Comparison of ENCODE assay signal across 13 cellular contexts in genomic region chr21:33301632-33302002, GRCh38. TPM values are rescaled to one million over a fixed set of nuclear protein-coding genes. Genes with fewer than 3 reads are reported as not detected.
DNase-seq lines count a peak whose midpoint lies in the region; ATAC-seq and TF ChIP-seq lines count a peak whose summit lies in the region.
"Had no signal": no experiment of that assay in that cellular context is flagged by ENCODE, and none has a peak within 500 bp of the region (broad histone marks: within the 10 kb centered on the region; RNA-seq: fewer than 3 reads in every experiment).

No MANE protein-coding gene starts in this region.

- H2AFZ ChIP-seq in mesenchymal stem cell (ENCODE audit: low read depth, low read length): no peak overlapping the region

- no peak overlapping the region for H3K23ac ChIP-seq in mesenchymal stem cell (ENCODE audit: low read length in 2 of 2)

- TF ChIP-seq POLR2A in testis (IDR thresholded peaks at IDR 0.05): no peak

- DNase-seq in activated CD4-positive, alpha-beta T cell treated with anti-CD3 and anti-CD28 coated beads, Interleukin-2, amount 10 ng/mL, durations not matched to agents 24 days and 14 days: no peak
- DNase-seq in activated CD4-positive, alpha-beta T cell treated with anti-CD3 and anti-CD28 coated beads for 48 hours: no peak
- DNase-seq in activated T-helper 2 cell treated with anti-CD3 and anti-CD28 coated beads, Interferon-gamma antibody, Interleukin-2, Interleukin-4, amounts not matched to agents 10 μg/mL and 5 μg/mL and 100 μg/mL, durations not matched to agents 14 hours and 24 hours and 36 hours (ENCODE audit: low spot score): no peak
- no peak for DNase-seq in mesenchymal stem cell
- no peak for DNase-seq in testis
- no peak for DNase-seq in OCI-M2 (lab: John Stamatoyannopoulos, UW; ENCODE audit: unreplicated experiment)
- DNase-seq: activated T-cell treated with anti-CD3 and anti-CD28 coated beads, Interleukin-2, amount 50 U/mL, for 72 hours; stimulated activated CD8-positive, alpha-beta memory T cell treated with anti-CD3 and anti-CD28 coated beads, Interleukin-4, amount 100 ng/mL, for 48 hours; WERI-Rb-1 had no signal

- no peaks in the 10 kb centered on the region for H3K4me1 ChIP-seq in mesenchymal stem cell (ENCODE audit: control insufficient read depth, insufficient read depth, low read depth, low read length)
- peaks cover 16% of the 10 kb centered on the region for H3K4me1 ChIP-seq in testis
- H3K4me1 ChIP-seq: A549 had no signal

- H3K14ac ChIP-seq in mesenchymal stem cell (ENCODE audit: low read length in 2 of 2): no peak overlapping the region

- no peak overlapping the region for H3K4ac ChIP-seq in mesenchymal stem cell (ENCODE audit: low read depth in 1 of 2, low read length in 2 of 2)

- ATAC-seq in GM21619 (IDR thresholded peaks at IDR 0.05; ENCODE audit: unreplicated experiment): no peak
- ATAC-seq in HG03520 (IDR thresholded peaks at IDR 0.05; ENCODE audit: unreplicated experiment): no peak
- ATAC-seq: A549; activated T-cell treated with anti-CD3 and anti-CD28 coated beads, Interleukin-2, amount 50 U/mL, for 72 hours; Panc1 had no signal

- H3K79me1 ChIP-seq in mesenchymal stem cell (replicated peaks; ENCODE audit: low read length, poor library complexity, severe bottlenecking): no peaks in the 10 kb centered on the region

- 84% methylated on average over 2 of the region's 2 CpGs for WGBS in mesenchymal stem cell
- WGBS in testis, 2 donors: 51 to 96% methylated on average over 2 of the region's 2 CpGs

- peak overlapping the region; percentile 28 to 69 for H3K18ac ChIP-seq in mesenchymal stem cell (ENCODE audit: low read depth in 1 of 2, low read length in 2 of 2)

- H2BK12ac ChIP-seq in mesenchymal stem cell (ENCODE audit: low read length in 2 of 2): no peak overlapping the region

- H3K27me3 Mint-ChIP-seq in activated CD4-positive, alpha-beta T cell treated with anti-CD3 and anti-CD28 coated beads, Interleukin-2, amount 10 ng/mL, durations not matched to agents 24 days and 14 days: no peaks in the 10 kb centered on the region
- H3K27me3 Mint-ChIP-seq in activated T-helper 2 cell treated with anti-CD3 and anti-CD28 coated beads, Interferon-gamma antibody, Interleukin-2, Interleukin-4, amounts not matched to agents 10 μg/mL and 5 μg/mL and 100 μg/mL, durations not matched to agents 14 hours and 24 hours and 36 hours (ENCODE audit: low read depth): no peaks in the 10 kb centered on the region

- H2AK5ac ChIP-seq in mesenchymal stem cell (ENCODE audit: low read length, severe bottlenecking): no peak overlapping the region

- no peak overlapping the region for H3K4me3 Mint-ChIP-seq in activated CD4-positive, alpha-beta T cell treated with anti-CD3 and anti-CD28 coated beads, Interleukin-2, amount 10 ng/mL, durations not matched to agents 24 days and 14 days
- no peak overlapping the region for H3K4me3 Mint-ChIP-seq in activated T-helper 2 cell treated with anti-CD3 and anti-CD28 coated beads, Interferon-gamma antibody, Interleukin-2, Interleukin-4, amounts not matched to agents 10 μg/mL and 5 μg/mL and 100 μg/mL, durations not matched to agents 14 hours and 24 hours and 36 hours (ENCODE audit: low read depth)
- H3K4me3 Mint-ChIP-seq: activated T-cell treated with anti-CD3 and anti-CD28 coated beads, Interleukin-2, amount 50 U/mL, for 72 hours had no signal

- H3K4me3 ChIP-seq in mesenchymal stem cell (ENCODE audit: insufficient read depth in 1 of 2, low read depth in 1 of 2, low read length in 2 of 2) (no peak overlapping the region), testis (no peak overlapping the region)
- H3K4me3 ChIP-seq: A549 had no signal

- H3K9me3 ChIP-seq in mesenchymal stem cell (ENCODE audit: control insufficient read depth, low read length): no peaks in the 10 kb centered on the region
- no peaks in the 10 kb centered on the region for H3K9me3 ChIP-seq in testis
- H3K9me3 ChIP-seq: A549 had no signal

- H3K4me2 ChIP-seq in mesenchymal stem cell (ENCODE audit: low read length, poor library complexity, severe bottlenecking): no peak overlapping the region
- H3K4me2 ChIP-seq: A549 had no signal

- no peak overlapping the region for H2BK15ac ChIP-seq in mesenchymal stem cell (ENCODE audit: low read depth, poor library complexity, severe bottlenecking)

- intact Hi-C loops in activated CD4-positive, alpha-beta T cell treated with anti-CD3 and anti-CD28 coated beads, Interleukin-2, amount 10 ng/mL, durations not matched to agents 24 days and 14 days (cut with micrococcal nuclease): no loop called here
- intact Hi-C loops in activated T-helper 2 cell treated with anti-CD3 and anti-CD28 coated beads, Interferon-gamma antibody, Interleukin-2, Interleukin-4, amounts not matched to agents 10 μg/mL and 5 μg/mL and 100 μg/mL, durations not matched to agents 14 hours and 24 hours and 36 hours (cut with micrococcal nuclease): no loop called here
- intact Hi-C loops in testis (cut with DNase I; ENCODE audit: low total_unique reads): no loop called here

- H2BK5ac ChIP-seq in mesenchymal stem cell (ENCODE audit: low read depth, low read length, poor library complexity, severe bottlenecking): no peak overlapping the region

- no peak overlapping the region for H4K91ac ChIP-seq in mesenchymal stem cell (ENCODE audit: low read length)

- no peak overlapping the region for H4K8ac ChIP-seq in mesenchymal stem cell (ENCODE audit: low read length)

- peaks cover 13% of the 10 kb centered on the region for H3K36me3 Mint-ChIP-seq in activated CD4-positive, alpha-beta T cell treated with anti-CD3 and anti-CD28 coated beads, Interleukin-2, amount 10 ng/mL, durations not matched to agents 24 days and 14 days (ENCODE audit: low read depth)
- peaks cover 20% of the 10 kb centered on the region for H3K36me3 Mint-ChIP-seq in activated T-helper 2 cell treated with anti-CD3 and anti-CD28 coated beads, Interferon-gamma antibody, Interleukin-2, Interleukin-4, amounts not matched to agents 10 μg/mL and 5 μg/mL and 100 μg/mL, durations not matched to agents 14 hours and 24 hours and 36 hours (ENCODE audit: low read depth)

- no peak overlapping the region for H3K27ac ChIP-seq in mesenchymal stem cell (ENCODE audit: low read length, poor library complexity, severe bottlenecking)
- H3K27ac ChIP-seq in testis: peak overlapping the region; percentile 35 to 62
- H3K27ac ChIP-seq: A549, WERI-Rb-1 had no signal

- H3K27me3 ChIP-seq in mesenchymal stem cell (ENCODE audit: control insufficient read depth in 1 of 2, insufficient read depth in 1 of 2, low read length in 2 of 2) (no peaks in the 10 kb centered on the region), testis (no peaks in the 10 kb centered on the region)

- no peak overlapping the region for H3K9ac ChIP-seq in mesenchymal stem cell (ENCODE audit: low read length)

- H3K27ac Mint-ChIP-seq in activated CD4-positive, alpha-beta T cell treated with anti-CD3 and anti-CD28 coated beads, Interleukin-2, amount 10 ng/mL, durations not matched to agents 24 days and 14 days: peak overlapping the region; percentile 60
- H3K27ac Mint-ChIP-seq in activated T-helper 2 cell treated with anti-CD3 and anti-CD28 coated beads, Interferon-gamma antibody, Interleukin-2, Interleukin-4, amounts not matched to agents 10 μg/mL and 5 μg/mL and 100 μg/mL, durations not matched to agents 14 hours and 24 hours and 36 hours: peak overlapping the region; percentile 50
- H3K27ac Mint-ChIP-seq: activated T-cell treated with anti-CD3 and anti-CD28 coated beads, Interleukin-2, amount 50 U/mL, for 72 hours had no signal

- H3K9me3 Mint-ChIP-seq in activated CD4-positive, alpha-beta T cell treated with anti-CD3 and anti-CD28 coated beads, Interleukin-2, amount 10 ng/mL, durations not matched to agents 24 days and 14 days: no peaks in the 10 kb centered on the region
- H3K9me3 Mint-ChIP-seq in activated T-helper 2 cell treated with anti-CD3 and anti-CD28 coated beads, Interferon-gamma antibody, Interleukin-2, Interleukin-4, amounts not matched to agents 10 μg/mL and 5 μg/mL and 100 μg/mL, durations not matched to agents 14 hours and 24 hours and 36 hours: no peaks in the 10 kb centered on the region
- H3K9me3 Mint-ChIP-seq: activated T-cell treated with anti-CD3 and anti-CD28 coated beads, Interleukin-2, amount 50 U/mL, for 72 hours had no signal

- H3K36me3 ChIP-seq in mesenchymal stem cell (ENCODE audit: control insufficient read depth in 1 of 2, insufficient read depth in 2 of 2, low read depth in 1 of 2, low read length in 2 of 2) (peaks cover 0 to 1% of the 10 kb centered on the region in 2 experiments), testis (ENCODE audit: low read depth, missing control alignments) (no peaks in the 10 kb centered on the region)

- no peak for TF ChIP-seq CTCF in testis (IDR thresholded peaks at IDR 0.05)

- peaks cover 37% of the 10 kb centered on the region for H3K4me1 Mint-ChIP-seq in activated CD4-positive, alpha-beta T cell treated with anti-CD3 and anti-CD28 coated beads, Interleukin-2, amount 10 ng/mL, durations not matched to agents 24 days and 14 days
- H3K4me1 Mint-ChIP-seq in activated T-helper 2 cell treated with anti-CD3 and anti-CD28 coated beads, Interferon-gamma antibody, Interleukin-2, Interleukin-4, amounts not matched to agents 10 μg/mL and 5 μg/mL and 100 μg/mL, durations not matched to agents 14 hours and 24 hours and 36 hours (ENCODE audit: low read depth): peaks cover 47% of the 10 kb centered on the region

- H2BK120ac ChIP-seq in mesenchymal stem cell (ENCODE audit: low read depth, low read length): no peak overlapping the region

RNA-seq across cellular contexts. Expression of gene IFNAR1, which starts 23.2 kb away (rescaled TPM):
- 19.0 and 24.0 TPM in 2 replicates for total RNA-seq in activated CD4-positive, alpha-beta T cell treated with anti-CD3 and anti-CD28 coated beads, Interleukin-2, amount 10 ng/mL, durations not matched to agents 24 days and 14 days
- total RNA-seq in activated T-helper 2 cell treated with anti-CD3 and anti-CD28 coated beads, Interferon-gamma antibody, Interleukin-2, Interleukin-4, amounts not matched to agents 10 μg/mL and 5 μg/mL and 100 μg/mL, durations not matched to agents 14 hours and 24 hours and 36 hours: 26.8 and 27.9 TPM in 2 replicates
- 40.6 TPM for polyA plus RNA-seq in mesenchymal stem cell (2013, experiment 1 of 2)
- polyA plus RNA-seq in mesenchymal stem cell (2013, experiment 2 of 2): 40.4 TPM
- 10 to 100 TPM; 22.8 to 25.0 TPM for total RNA-seq in testis
- 22.1 TPM for polyA plus RNA-seq in testis (ENCODE audit: insufficient read depth, low read depth, low replicate concordance)

RNA-seq across cellular contexts. Expression of gene IL10RB, which starts 35.5 kb away (rescaled TPM):
- total RNA-seq in activated CD4-positive, alpha-beta T cell treated with anti-CD3 and anti-CD28 coated beads, Interleukin-2, amount 10 ng/mL, durations not matched to agents 24 days and 14 days: 21.1 and 24.0 TPM in 2 replicates
- total RNA-seq in activated T-helper 2 cell treated with anti-CD3 and anti-CD28 coated beads, Interferon-gamma antibody, Interleukin-2, Interleukin-4, amounts not matched to agents 10 μg/mL and 5 μg/mL and 100 μg/mL, durations not matched to agents 14 hours and 24 hours and 36 hours: 23.4 and 24.7 TPM in 2 replicates
- polyA plus RNA-seq in mesenchymal stem cell (2013, experiment 1 of 2): 30.1 TPM
- polyA plus RNA-seq in mesenchymal stem cell (2013, experiment 2 of 2): 31.4 TPM
- 10 to 100 TPM; 14.3 to 19.3 TPM for total RNA-seq in testis
- polyA plus RNA-seq in testis (ENCODE audit: insufficient read depth, low read depth, low replicate concordance): 14.4 TPM
